In genomic region chr22:28742562-28742962, GRCh38 we compare ENCODE assay signal across 8 cellular contexts. TPM values are rescaled to one million over a fixed set of nuclear protein-coding genes. Genes with fewer than 3 reads are reported as not detected.
DNase-seq lines count a peak whose midpoint lies in the region; ATAC-seq lines count a peak whose summit lies in the region.

No MANE protein-coding gene starts in this region.

- peak overlapping the region; percentile 86 for H3K27ac Mint-ChIP-seq in activated CD4-positive, alpha-beta T cell treated with anti-CD3 and anti-CD28 coated beads, Interleukin-2, amount 10 ng/mL, durations not matched to agents 24 days and 14 days
- H3K27ac Mint-ChIP-seq in activated T-cell treated with anti-CD3 and anti-CD28 coated beads, Interleukin-2, amount 50 U/mL, for 72 hours, result peak overlapping the region; percentile 68

- ATAC-seq in activated T-cell treated with anti-CD3 and anti-CD28 coated beads, Interleukin-2, amount 50 U/mL, for 72 hours (replicated peaks in 1 of 2), result no peak
- ATAC-seq in GM18498 (IDR thresholded peaks at IDR 0.05; ENCODE audit: unreplicated experiment) (no peak), GM19023 (IDR thresholded peaks at IDR 0.05; ENCODE audit: unreplicated experiment) (no peak)

- H3K9me3 Mint-ChIP-seq in activated CD4-positive, alpha-beta T cell treated with anti-CD3 and anti-CD28 coated beads, Interleukin-2, amount 10 ng/mL, durations not matched to agents 24 days and 14 days, result no peaks in the 10 kb centered on the region
- no peaks in the 10 kb centered on the region for H3K9me3 Mint-ChIP-seq in activated T-cell treated with anti-CD3 and anti-CD28 coated beads, Interleukin-2, amount 50 U/mL, for 72 hours

- peak overlapping the region; percentile 92 for H3K4me3 Mint-ChIP-seq in activated CD4-positive, alpha-beta T cell treated with anti-CD3 and anti-CD28 coated beads, Interleukin-2, amount 10 ng/mL, durations not matched to agents 24 days and 14 days
- peak overlapping the region; percentile 90 to 96 for H3K4me3 Mint-ChIP-seq in activated T-cell treated with anti-CD3 and anti-CD28 coated beads, Interleukin-2, amount 50 U/mL, for 72 hours

- peaks cover 4% of the 10 kb centered on the region for H3K4me1 ChIP-seq in iPS-15b (ENCODE audit: control insufficient read depth, insufficient read depth, low read length)

- peak overlapping the region; percentile 91 for H3K27ac ChIP-seq in substantia nigra (ENCODE audit: low read depth, low read length, poor library complexity, severe bottlenecking)

- no peak for DNase-seq in activated CD4-positive, alpha-beta T cell treated with anti-CD3 and anti-CD28 coated beads, Interleukin-2, amount 10 ng/mL, durations not matched to agents 24 days and 14 days
- DNase-seq in activated CD4-positive, alpha-beta T cell treated with anti-CD3 and anti-CD28 coated beads, Interleukin-2, amount 50 U/mL, for 1 hour, result no peak
- no peak for DNase-seq in activated T-cell treated with anti-CD3 and anti-CD28 coated beads, Interleukin-2, amount 50 U/mL, for 72 hours
- peak in 2 of 49 donors; percentile 40 to 71 for DNase-seq in substantia nigra (lab: John Stamatoyannopoulos, UW)
- DNase-seq in stimulated activated CD4-positive, alpha-beta T cell treated with anti-CD3 and anti-CD28 coated beads, Interleukin-1b, Interleukin-23, amount 100 ng/mL, for 48 hours, result no peak

- H3K36me3 ChIP-seq in iPS-15b (ENCODE audit: control insufficient read depth, insufficient read depth, low read length), result peaks cover 27% of the 10 kb centered on the region

- H3K9ac ChIP-seq in iPS-15b (ENCODE audit: low read depth, low read length), result peak overlapping the region; percentile 66

- H3K9me3 ChIP-seq in iPS-15b (ENCODE audit: control insufficient read depth, insufficient read depth, low read length), result no peaks in the 10 kb centered on the region

- peaks cover 25% of the 10 kb centered on the region for H3K4me1 Mint-ChIP-seq in activated CD4-positive, alpha-beta T cell treated with anti-CD3 and anti-CD28 coated beads, Interleukin-2, amount 10 ng/mL, durations not matched to agents 24 days and 14 days
- H3K4me1 Mint-ChIP-seq in activated T-cell treated with anti-CD3 and anti-CD28 coated beads, Interleukin-2, amount 50 U/mL, for 72 hours (ENCODE audit: low read depth), result peaks cover 53% of the 10 kb centered on the region

- H3K36me3 Mint-ChIP-seq in activated CD4-positive, alpha-beta T cell treated with anti-CD3 and anti-CD28 coated beads, Interleukin-2, amount 10 ng/mL, durations not matched to agents 24 days and 14 days (ENCODE audit: low read depth), result peaks cover 24% of the 10 kb centered on the region
- H3K36me3 Mint-ChIP-seq in activated T-cell treated with anti-CD3 and anti-CD28 coated beads, Interleukin-2, amount 50 U/mL, for 72 hours (ENCODE audit: insufficient read depth in 2 of 2), result peaks cover 2 to 27% of the 10 kb centered on the region in 2 donors

- H3K27me3 ChIP-seq in iPS-15b (ENCODE audit: control insufficient read depth, insufficient read depth, low read length), result no peaks in the 10 kb centered on the region

- intact Hi-C loops in activated CD4-positive, alpha-beta T cell treated with anti-CD3 and anti-CD28 coated beads, Interleukin-2, amount 10 ng/mL, durations not matched to agents 24 days and 14 days (cut with micrococcal nuclease), result loop anchor here (1.0 to 5.0 kb wide), 4 partner anchors 30 to 825 kb away; partner anchors contain the start of genes CCDC117, PITPNB and XBP1

- H3K4me3 ChIP-seq in iPS-15b (ENCODE audit: low read depth, low read length), result peak overlapping the region; percentile 97

- H3K27me3 Mint-ChIP-seq in activated CD4-positive, alpha-beta T cell treated with anti-CD3 and anti-CD28 coated beads, Interleukin-2, amount 10 ng/mL, durations not matched to agents 24 days and 14 days, result no peaks in the 10 kb centered on the region
- H3K27me3 Mint-ChIP-seq in activated T-cell treated with anti-CD3 and anti-CD28 coated beads, Interleukin-2, amount 50 U/mL, for 72 hours (ENCODE audit: low read depth), result no peaks in the 10 kb centered on the region

RNA-seq across cellular contexts. Expression of gene HSCB, which starts 0.7 kb away (rescaled TPM):
- 12.8 and 14.1 TPM in 2 replicates for total RNA-seq in activated CD4-positive, alpha-beta T cell treated with anti-CD3 and anti-CD28 coated beads, Interleukin-2, amount 10 ng/mL, durations not matched to agents 24 days and 14 days
- total RNA-seq in activated T-cell treated with anti-CD3 and anti-CD28 coated beads, Interleukin-2, amount 50 U/mL, for 72 hours, result 10 to 100 TPM; 21.6 to 24.1 TPM

RNA-seq across cellular contexts. Expression of gene CHEK2, which starts 0.9 kb away (rescaled TPM):
- total RNA-seq in activated CD4-positive, alpha-beta T cell treated with anti-CD3 and anti-CD28 coated beads, Interleukin-2, amount 10 ng/mL, durations not matched to agents 24 days and 14 days, result 29.8 and 32.7 TPM in 2 replicates
- total RNA-seq in activated T-cell treated with anti-CD3 and anti-CD28 coated beads, Interleukin-2, amount 50 U/mL, for 72 hours, result 10 to 100 TPM; 29.2 to 32.1 TPM

RNA-seq across cellular contexts. Expression of gene CCDC117, which starts 29.9 kb away (rescaled TPM):
- 41.2 and 47.7 TPM in 2 replicates for total RNA-seq in activated CD4-positive, alpha-beta T cell treated with anti-CD3 and anti-CD28 coated beads, Interleukin-2, amount 10 ng/mL, durations not matched to agents 24 days and 14 days
- 10 to 100 TPM; 24.0 to 26.9 TPM for total RNA-seq in activated T-cell treated with anti-CD3 and anti-CD28 coated beads, Interleukin-2, amount 50 U/mL, for 72 hours

RNA-seq across cellular contexts. Expression of gene XBP1, which starts 57.8 kb away (rescaled TPM):
- total RNA-seq in activated CD4-positive, alpha-beta T cell treated with anti-CD3 and anti-CD28 coated beads, Interleukin-2, amount 10 ng/mL, durations not matched to agents 24 days and 14 days, result 133 and 135 TPM in 2 replicates
- 100 to 1,000 TPM; 205 to 209 TPM for total RNA-seq in activated T-cell treated with anti-CD3 and anti-CD28 coated beads, Interleukin-2, amount 50 U/mL, for 72 hours
